Comparison of ENCODE assay signal across 1 cellular context in the genomic region with DNA sequence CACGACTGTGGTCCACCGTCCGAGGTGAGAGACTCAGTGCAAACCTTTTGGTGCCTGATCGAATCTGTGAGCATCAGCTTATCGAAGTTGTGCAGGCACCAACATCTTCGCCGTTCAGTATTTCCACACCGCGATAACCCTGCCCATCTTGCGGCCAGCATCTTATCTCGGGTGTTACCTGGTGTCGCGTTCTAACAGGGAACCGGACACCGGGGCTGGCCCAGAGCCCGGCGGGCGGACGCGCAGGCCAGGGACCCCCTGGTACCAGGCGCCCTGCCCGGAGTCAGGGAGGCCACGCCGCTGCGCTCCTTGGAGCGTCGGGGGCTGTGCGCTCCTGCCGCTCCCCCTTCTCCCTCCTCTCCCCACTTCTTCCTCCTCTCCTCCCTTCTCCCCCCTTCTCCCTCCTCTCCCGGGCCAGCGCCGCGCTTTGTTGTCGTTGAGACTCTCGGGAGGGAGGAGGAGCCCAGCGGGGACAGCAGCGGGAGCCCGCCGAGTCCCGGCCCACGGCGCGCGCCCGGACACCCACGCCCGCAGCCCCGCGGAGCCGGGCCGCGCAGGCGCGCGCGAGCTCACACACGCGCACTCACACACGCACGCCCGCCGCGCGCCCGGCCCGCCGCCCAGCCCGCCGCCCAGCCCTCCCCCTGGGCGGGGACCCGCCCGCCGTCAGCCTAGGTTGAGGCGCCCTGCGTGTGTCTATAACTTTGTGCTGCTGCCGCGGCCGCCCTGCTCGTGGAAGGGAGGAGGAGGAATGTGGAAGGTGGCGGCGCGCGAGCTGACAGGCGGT.
TF ChIP-seq lines count a peak whose summit lies in the region.

No MANE protein-coding gene starts in this region.

TF ChIP-seq in HepG2, 621 proteins besides CTCF, POLR2A, EP300 and RAD21 (continued from another document):
- TF ChIP-seq, protein P1, sequence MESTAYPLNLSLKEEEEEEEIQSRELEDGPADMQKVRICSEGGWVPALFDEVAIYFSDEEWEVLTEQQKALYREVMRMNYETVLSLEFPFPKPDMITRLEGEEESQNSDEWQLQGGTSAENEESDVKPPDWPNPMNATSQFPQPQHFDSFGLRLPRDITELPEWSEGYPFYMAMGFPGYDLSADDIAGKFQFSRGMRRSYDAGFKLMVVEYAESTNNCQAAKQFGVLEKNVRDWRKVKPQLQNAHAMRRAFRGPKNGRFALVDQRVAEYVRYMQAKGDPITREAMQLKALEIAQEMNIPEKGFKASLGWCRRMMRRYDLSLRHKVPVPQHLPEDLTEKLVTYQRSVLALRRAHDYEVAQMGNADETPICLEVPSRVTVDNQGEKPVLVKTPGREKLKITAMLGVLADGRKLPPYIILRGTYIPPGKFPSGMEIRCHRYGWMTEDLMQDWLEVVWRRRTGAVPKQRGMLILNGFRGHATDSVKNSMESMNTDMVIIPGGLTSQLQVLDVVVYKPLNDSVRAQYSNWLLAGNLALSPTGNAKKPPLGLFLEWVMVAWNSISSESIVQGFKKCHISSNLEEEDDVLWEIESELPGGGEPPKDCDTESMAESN (CRISPR knock-in tag; conservative IDR thresholded peaks at IDR 0.05), result 0 out of 2 replicates have a peak, but pooled peaks have one; percentile 7
- TF ChIP-seq, protein P2, sequence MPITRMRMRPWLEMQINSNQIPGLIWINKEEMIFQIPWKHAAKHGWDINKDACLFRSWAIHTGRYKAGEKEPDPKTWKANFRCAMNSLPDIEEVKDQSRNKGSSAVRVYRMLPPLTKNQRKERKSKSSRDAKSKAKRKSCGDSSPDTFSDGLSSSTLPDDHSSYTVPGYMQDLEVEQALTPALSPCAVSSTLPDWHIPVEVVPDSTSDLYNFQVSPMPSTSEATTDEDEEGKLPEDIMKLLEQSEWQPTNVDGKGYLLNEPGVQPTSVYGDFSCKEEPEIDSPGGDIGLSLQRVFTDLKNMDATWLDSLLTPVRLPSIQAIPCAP (CRISPR knock-in tag; IDR thresholded peaks at IDR 0.05; ENCODE audit: low read depth), result no peak
- TF ChIP-seq SAP130 (CRISPR knock-in tag; IDR thresholded peaks at IDR 0.05; ENCODE audit: low read depth) (peak; percentile 80), ZNF670 (CRISPR knock-in tag; IDR thresholded peaks at IDR 0.05; ENCODE audit: borderline replicate concordance) (no peak), ZNF260 (CRISPR knock-in tag; IDR thresholded peaks at IDR 0.05; ENCODE audit: borderline replicate concordance, low read depth) (no peak), MXI1 (IDR thresholded peaks at IDR 0.05; ENCODE audit: borderline replicate concordance, low read depth, low read length) (peak; percentile 75; the same call in 2 of the 3 replicates), ZNF430 (CRISPR knock-in tag; IDR thresholded peaks at IDR 0.05) (no peak), POLR2AphosphoS5 (IDR thresholded peaks at IDR 0.05; ENCODE audit: low read depth, low read length) (peak; percentile 87), KDM5A (IDR thresholded peaks at IDR 0.05; ENCODE audit: borderline replicate concordance, low read length) (no peak; the same call in 1 of the 2 replicates), SETDB1 (CRISPR knock-in tag; IDR thresholded peaks at IDR 0.05; ENCODE audit: borderline replicate concordance) (no peak), ZBTB7B (CRISPR knock-in tag; IDR thresholded peaks at IDR 0.05) (no peak), HNRNPH1 (optimal IDR thresholded peaks at IDR 0.05; ENCODE audit: low read depth, low read length) (no peak), ZNF709 (CRISPR knock-in tag; IDR thresholded peaks at IDR 0.05) (no peak; the same call in 1 of the 2 replicates), ZNF790 (CRISPR knock-in tag; IDR thresholded peaks at IDR 0.05; ENCODE audit: borderline replicate concordance) (peak; percentile 75; the same call in 1 of the 2 replicates), HES4 (CRISPR knock-in tag; IDR thresholded peaks at IDR 0.05; ENCODE audit: borderline replicate concordance) (0 out of 2 replicates have a peak, but pooled peaks have one; percentile 38), HOXA5 (CRISPR knock-in tag; IDR thresholded peaks at IDR 0.05) (no peak), FOXK1 (CRISPR knock-in tag; IDR thresholded peaks at IDR 0.05; ENCODE audit: borderline replicate concordance, low read depth) (no peak; the same call in 1 of the 2 replicates), LCORL (IDR thresholded peaks at IDR 0.05) (no peak), LCORL (CRISPR knock-in tag; IDR thresholded peaks at IDR 0.05) (0 out of 2 replicates have a peak, but pooled peaks have one; percentile 12), SRF (IDR thresholded peaks at IDR 0.05; ENCODE audit: low read depth, low read length) (no peak), CAMTA2 (CRISPR knock-in tag; IDR thresholded peaks at IDR 0.05; ENCODE audit: borderline replicate concordance) (no peak), NFKB2 (CRISPR knock-in tag; IDR thresholded peaks at IDR 0.05; ENCODE audit: borderline replicate concordance) (no peak), ZFP41 (CRISPR knock-in tag; IDR thresholded peaks at IDR 0.05; ENCODE audit: borderline replicate concordance) (no peak), ZNF775 (CRISPR knock-in tag; IDR thresholded peaks at IDR 0.05; ENCODE audit: borderline replicate concordance) (peak; percentile 66; the same call in 1 of the 2 replicates), HDAC1 (CRISPR knock-in tag; IDR thresholded peaks at IDR 0.05) (peak; percentile 55), ZNF558 (CRISPR knock-in tag; IDR thresholded peaks at IDR 0.05; ENCODE audit: borderline replicate concordance) (no peak), ZNF768 (CRISPR knock-in tag; IDR thresholded peaks at IDR 0.05) (peak; percentile 19; the same call in 1 of the 2 replicates), ZNF569 (CRISPR knock-in tag; IDR thresholded peaks at IDR 0.05; ENCODE audit: borderline replicate concordance) (no peak), JUNB (CRISPR knock-in tag; IDR thresholded peaks at IDR 0.05; ENCODE audit: borderline replicate concordance) (no peak), ARNTL (CRISPR knock-in tag; IDR thresholded peaks at IDR 0.05) (no peak), ATF7 (IDR thresholded peaks at IDR 0.05) (no peak), ATF7 (CRISPR knock-in tag; IDR thresholded peaks at IDR 0.05) (peak; percentile 29; the same call in 1 of the 2 replicates), ZNF839 (CRISPR knock-in tag; IDR thresholded peaks at IDR 0.05; ENCODE audit: borderline replicate concordance) (0 out of 2 replicates have a peak, but pooled peaks have one; percentile 31), SP5 (CRISPR knock-in tag; IDR thresholded peaks at IDR 0.05; ENCODE audit: borderline replicate concordance, low read depth) (peak; percentile 71), ZBTB38 (CRISPR knock-in tag; IDR thresholded peaks at IDR 0.05) (peak; percentile 13; the same call in 1 of the 2 replicates), ZNF577 (CRISPR knock-in tag; IDR thresholded peaks at IDR 0.05; ENCODE audit: borderline replicate concordance, low read depth) (no peak)
- TF ChIP-seq, protein P3, sequence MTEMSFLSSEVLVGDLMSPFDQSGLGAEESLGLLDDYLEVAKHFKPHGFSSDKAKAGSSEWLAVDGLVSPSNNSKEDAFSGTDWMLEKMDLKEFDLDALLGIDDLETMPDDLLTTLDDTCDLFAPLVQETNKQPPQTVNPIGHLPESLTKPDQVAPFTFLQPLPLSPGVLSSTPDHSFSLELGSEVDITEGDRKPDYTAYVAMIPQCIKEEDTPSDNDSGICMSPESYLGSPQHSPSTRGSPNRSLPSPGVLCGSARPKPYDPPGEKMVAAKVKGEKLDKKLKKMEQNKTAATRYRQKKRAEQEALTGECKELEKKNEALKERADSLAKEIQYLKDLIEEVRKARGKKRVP (CRISPR knock-in tag; IDR thresholded peaks at IDR 0.05), result peak in 1 of 2 experiments; percentile 34; a peak in 1 of 4 replicates
- TF ChIP-seq, protein P4, sequence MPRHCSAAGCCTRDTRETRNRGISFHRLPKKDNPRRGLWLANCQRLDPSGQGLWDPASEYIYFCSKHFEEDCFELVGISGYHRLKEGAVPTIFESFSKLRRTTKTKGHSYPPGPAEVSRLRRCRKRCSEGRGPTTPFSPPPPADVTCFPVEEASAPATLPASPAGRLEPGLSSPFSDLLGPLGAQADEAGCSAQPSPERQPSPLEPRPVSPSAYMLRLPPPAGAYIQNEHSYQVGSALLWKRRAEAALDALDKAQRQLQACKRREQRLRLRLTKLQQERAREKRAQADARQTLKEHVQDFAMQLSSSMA (CRISPR knock-in tag; IDR thresholded peaks at IDR 0.05), result no peak
- TF ChIP-seq, protein P5, sequence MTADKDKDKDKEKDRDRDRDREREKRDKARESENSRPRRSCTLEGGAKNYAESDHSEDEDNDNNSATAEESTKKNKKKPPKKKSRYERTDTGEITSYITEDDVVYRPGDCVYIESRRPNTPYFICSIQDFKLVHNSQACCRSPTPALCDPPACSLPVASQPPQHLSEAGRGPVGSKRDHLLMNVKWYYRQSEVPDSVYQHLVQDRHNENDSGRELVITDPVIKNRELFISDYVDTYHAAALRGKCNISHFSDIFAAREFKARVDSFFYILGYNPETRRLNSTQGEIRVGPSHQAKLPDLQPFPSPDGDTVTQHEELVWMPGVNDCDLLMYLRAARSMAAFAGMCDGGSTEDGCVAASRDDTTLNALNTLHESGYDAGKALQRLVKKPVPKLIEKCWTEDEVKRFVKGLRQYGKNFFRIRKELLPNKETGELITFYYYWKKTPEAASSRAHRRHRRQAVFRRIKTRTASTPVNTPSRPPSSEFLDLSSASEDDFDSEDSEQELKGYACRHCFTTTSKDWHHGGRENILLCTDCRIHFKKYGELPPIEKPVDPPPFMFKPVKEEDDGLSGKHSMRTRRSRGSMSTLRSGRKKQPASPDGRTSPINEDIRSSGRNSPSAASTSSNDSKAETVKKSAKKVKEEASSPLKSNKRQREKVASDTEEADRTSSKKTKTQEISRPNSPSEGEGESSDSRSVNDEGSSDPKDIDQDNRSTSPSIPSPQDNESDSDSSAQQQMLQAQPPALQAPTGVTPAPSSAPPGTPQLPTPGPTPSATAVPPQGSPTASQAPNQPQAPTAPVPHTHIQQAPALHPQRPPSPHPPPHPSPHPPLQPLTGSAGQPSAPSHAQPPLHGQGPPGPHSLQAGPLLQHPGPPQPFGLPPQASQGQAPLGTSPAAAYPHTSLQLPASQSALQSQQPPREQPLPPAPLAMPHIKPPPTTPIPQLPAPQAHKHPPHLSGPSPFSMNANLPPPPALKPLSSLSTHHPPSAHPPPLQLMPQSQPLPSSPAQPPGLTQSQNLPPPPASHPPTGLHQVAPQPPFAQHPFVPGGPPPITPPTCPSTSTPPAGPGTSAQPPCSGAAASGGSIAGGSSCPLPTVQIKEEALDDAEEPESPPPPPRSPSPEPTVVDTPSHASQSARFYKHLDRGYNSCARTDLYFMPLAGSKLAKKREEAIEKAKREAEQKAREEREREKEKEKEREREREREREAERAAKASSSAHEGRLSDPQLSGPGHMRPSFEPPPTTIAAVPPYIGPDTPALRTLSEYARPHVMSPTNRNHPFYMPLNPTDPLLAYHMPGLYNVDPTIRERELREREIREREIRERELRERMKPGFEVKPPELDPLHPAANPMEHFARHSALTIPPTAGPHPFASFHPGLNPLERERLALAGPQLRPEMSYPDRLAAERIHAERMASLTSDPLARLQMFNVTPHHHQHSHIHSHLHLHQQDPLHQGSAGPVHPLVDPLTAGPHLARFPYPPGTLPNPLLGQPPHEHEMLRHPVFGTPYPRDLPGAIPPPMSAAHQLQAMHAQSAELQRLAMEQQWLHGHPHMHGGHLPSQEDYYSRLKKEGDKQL (CRISPR knock-in tag; IDR thresholded peaks at IDR 0.05; ENCODE audit: low read depth), result no peak
- TF ChIP-seq, protein P6, sequence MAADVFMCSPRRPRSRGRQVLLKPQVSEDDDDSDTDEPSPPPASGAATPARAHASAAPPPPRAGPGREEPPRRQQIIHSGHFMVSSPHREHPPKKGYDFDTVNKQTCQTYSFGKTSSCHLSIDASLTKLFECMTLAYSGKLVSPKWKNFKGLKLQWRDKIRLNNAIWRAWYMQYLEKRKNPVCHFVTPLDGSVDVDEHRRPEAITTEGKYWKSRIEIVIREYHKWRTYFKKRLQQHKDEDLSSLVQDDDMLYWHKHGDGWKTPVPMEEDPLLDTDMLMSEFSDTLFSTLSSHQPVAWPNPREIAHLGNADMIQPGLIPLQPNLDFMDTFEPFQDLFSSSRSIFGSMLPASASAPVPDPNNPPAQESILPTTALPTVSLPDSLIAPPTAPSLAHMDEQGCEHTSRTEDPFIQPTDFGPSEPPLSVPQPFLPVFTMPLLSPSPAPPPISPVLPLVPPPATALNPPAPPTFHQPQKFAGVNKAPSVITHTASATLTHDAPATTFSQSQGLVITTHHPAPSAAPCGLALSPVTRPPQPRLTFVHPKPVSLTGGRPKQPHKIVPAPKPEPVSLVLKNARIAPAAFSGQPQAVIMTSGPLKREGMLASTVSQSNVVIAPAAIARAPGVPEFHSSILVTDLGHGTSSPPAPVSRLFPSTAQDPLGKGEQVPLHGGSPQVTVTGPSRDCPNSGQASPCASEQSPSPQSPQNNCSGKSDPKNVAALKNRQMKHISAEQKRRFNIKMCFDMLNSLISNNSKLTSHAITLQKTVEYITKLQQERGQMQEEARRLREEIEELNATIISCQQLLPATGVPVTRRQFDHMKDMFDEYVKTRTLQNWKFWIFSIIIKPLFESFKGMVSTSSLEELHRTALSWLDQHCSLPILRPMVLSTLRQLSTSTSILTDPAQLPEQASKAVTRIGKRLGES (CRISPR knock-in tag; IDR thresholded peaks at IDR 0.05; ENCODE audit: borderline replicate concordance), result no peak
- TF ChIP-seq, protein P7, sequence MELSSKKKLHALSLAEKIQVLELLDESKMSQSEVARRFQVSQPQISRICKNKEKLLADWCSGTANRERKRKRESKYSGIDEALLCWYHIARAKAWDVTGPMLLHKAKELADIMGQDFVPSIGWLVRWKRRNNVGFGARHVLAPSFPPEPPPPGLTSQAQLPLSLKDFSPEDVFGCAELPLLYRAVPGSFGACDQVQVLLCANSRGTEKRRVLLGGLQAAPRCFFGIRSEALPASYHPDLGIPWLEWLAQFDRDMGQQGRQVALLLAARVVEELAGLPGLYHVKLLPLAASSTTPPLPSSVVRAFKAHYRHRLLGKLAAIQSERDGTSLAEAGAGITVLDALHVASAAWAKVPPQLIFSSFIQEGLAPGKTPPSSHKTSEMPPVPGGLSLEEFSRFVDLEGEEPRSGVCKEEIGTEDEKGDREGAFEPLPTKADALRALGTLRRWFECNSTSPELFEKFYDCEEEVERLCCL (CRISPR knock-in tag; IDR thresholded peaks at IDR 0.05; ENCODE audit: borderline replicate concordance), result no peak
